7 cellular contexts compared by ENCODE assay signal in the genomic region with DNA sequence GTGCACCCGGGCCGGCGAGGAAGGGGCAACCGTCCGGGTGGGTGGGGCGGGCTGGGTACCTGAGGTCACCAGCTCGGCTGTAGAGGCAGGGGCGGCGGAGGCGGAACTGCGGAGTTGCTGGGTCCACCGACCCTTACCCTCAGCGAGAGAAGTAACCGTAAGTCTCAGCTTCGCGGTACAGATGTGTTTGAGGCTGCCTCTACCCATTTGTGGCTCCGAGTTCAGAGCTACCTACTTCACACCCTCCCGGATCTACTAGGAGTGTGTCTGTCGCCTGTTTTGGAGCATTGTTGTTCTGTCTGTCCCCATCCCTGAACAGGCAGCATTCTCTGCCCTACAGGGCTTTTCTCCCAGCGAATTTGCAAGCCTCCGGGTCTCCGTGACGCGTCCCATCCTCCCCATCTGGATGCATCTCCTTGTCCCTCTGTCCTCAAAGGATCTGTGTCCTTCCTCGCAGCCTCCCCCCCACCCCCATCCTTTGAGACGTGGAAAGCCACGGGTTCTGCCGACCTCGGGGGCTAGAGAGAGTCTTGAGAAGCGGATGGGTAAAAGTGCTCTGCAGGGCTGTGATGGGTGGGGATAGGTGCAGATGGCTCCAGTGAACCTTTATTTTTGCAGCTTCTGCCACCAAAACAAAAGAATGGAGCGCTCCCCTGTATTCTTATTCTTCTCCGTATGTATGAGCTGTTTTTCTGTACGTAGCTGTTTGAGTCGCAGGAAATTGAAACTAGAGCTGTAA. TPM values are rescaled to one million over a fixed set of nuclear protein-coding genes. Genes with fewer than 3 reads are reported as not detected.
DNase-seq lines count a peak whose midpoint lies in the region; ATAC-seq and TF ChIP-seq lines count a peak whose summit lies in the region.

No MANE protein-coding gene starts in this region.

- H3K9me3 Mint-ChIP-seq in T-cell (no peaks in the 10 kb centered on the region), chondrocyte (ENCODE audit: low read depth) (no peaks in the 10 kb centered on the region)

- H3K27me3 Mint-ChIP-seq in T-cell (no peaks in the 10 kb centered on the region), chondrocyte (ENCODE audit: low read depth) (no peaks in the 10 kb centered on the region)

- intact Hi-C loops in left colon (cut with DNase I, micrococcal nuclease): loop anchor here in 1 of 2 donors (5.0 kb wide), 1 partner anchor 201 kb away; a partner anchor contains a TSS

- peaks cover 51 to 60% (median 59%) of the 10 kb centered on the region in 3 donors for H3K4me1 Mint-ChIP-seq in T-cell
- H3K4me1 Mint-ChIP-seq in chondrocyte (ENCODE audit: low read depth): peaks cover 47% of the 10 kb centered on the region

- POLR2A ChIA-PET in T-cell (lab: Charles Lee): interaction anchor here (0.6 to 1.6 kb wide), 6 partner anchors 9 to 847 kb away, joined by 3 to 5 read pairs (median 4); no protein-coding TSS in a partner anchor

- peak overlapping the region; percentile 49 to 86 for H3K27ac Mint-ChIP-seq in T-cell
- peak overlapping the region; percentile 85 for H3K27ac Mint-ChIP-seq in chondrocyte (ENCODE audit: unreplicated experiment)

- DNase-seq in HK-2 (ENCODE audit: unreplicated experiment) (peak; percentile 34), T-cell (peak in 28 of 34 experiments; percentile 2 to 50 (median 20)), chondrocyte (ENCODE audit: low spot score) (no peak), left colon (peak; percentile 26 to 27)
- DNase-seq in stimulated activated CD8-positive, alpha-beta memory T cell treated with anti-CD3 and anti-CD28 coated beads, Interleukin-4, amount 100 ng/mL, for 24 hours (ENCODE audit: low read depth): peak; percentile 6

- H3K36me3 Mint-ChIP-seq in T-cell (peaks cover 2% of the 10 kb centered on the region), chondrocyte (ENCODE audit: low read depth) (peaks cover 2% of the 10 kb centered on the region)

- ATAC-seq in GM21390 (IDR thresholded peaks at IDR 0.05; ENCODE audit: unreplicated experiment) (peak; percentile 29), T-cell (replicated peaks in 1 of 4) (peak; percentile 52 to 56 (median 56)), left colon (peak; percentile 40)

- peak overlapping the region; percentile 85 for H3K4me3 ChIP-seq in GM08714 (ENCODE audit: low read length)

- TF ChIP-seq CTCF in chondrocyte (IDR thresholded peaks at IDR 0.05): peak; percentile 14

- CTCF ChIA-PET in T-cell (lab: Charles Lee): interaction anchor here (0.6 to 3.0 kb wide), 10 partner anchors 9 to 590 kb away, joined by 3 to 31 read pairs (median 4); a partner anchor contains a TSS

- H3K4me3 Mint-ChIP-seq in T-cell (peak overlapping the region; percentile 86 to 99 (median 99)), chondrocyte (ENCODE audit: unreplicated experiment) (peak overlapping the region; percentile 99)

RNA-seq across cellular contexts. Expression of a gene that starts 0.8 kb away (rescaled TPM):
- total RNA-seq in T-cell (10 to 100 TPM; 59.8 to 86.0 (median 62.5) TPM), chondrocyte (65.6 to 77.7 TPM (median 76.3 TPM) in 3 replicates), left colon (10 to 100 TPM; 40.9 to 46.0 TPM)

RNA-seq across cellular contexts. Expression of a gene that starts 0.8 kb away (rescaled TPM):
- 10 to 100 TPM; 44.8 to 65.6 (median 48.9) TPM for total RNA-seq in T-cell
- 28.0 to 32.6 TPM (median 29.7 TPM) in 3 replicates for total RNA-seq in chondrocyte
- 10 to 100 TPM; 34.6 to 37.2 TPM for total RNA-seq in left colon
